8 cellular contexts compared by ENCODE assay signal in the genomic region with DNA sequence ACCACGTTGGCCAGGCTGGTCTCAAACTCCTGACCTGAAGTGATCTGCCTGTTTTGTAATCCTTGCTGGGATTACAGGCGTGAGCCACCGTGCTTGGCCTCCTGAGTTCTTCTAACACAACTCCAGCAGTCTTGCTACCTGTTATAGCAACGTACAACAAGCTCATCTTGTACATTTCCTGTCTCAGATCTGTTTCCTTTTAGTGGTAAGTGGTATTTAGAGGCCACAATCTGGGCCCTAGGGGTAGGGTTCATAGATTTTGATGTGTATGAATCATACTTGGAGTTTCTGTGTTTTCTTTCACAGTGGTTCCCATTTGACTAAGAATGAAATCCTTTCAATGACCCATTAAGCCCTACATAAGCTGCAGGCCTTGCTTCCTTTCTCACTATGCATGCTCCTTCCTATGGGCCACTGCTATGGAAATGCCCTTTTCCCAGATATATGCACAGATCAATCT. TPM values are rescaled to one million over a fixed set of nuclear protein-coding genes. Genes with fewer than 3 reads are reported as not detected.
A peak's percentile ranks its signal among the peaks of the same experiment; 100 is the strongest.
DNase-seq lines count a peak whose midpoint lies in the region; ATAC-seq and TF ChIP-seq lines count a peak whose summit lies in the region.

No MANE protein-coding gene starts in this region.

- intact Hi-C loops in stomach (cut with DNase I; ENCODE audit: low total_unique reads) = no loop called here

- ATAC-seq in GM18867 (IDR thresholded peaks at IDR 0.05; ENCODE audit: unreplicated experiment) (peak; percentile 96), HG02678 (IDR thresholded peaks at IDR 0.05; ENCODE audit: unreplicated experiment) (peak; percentile 96), omental fat pad (ENCODE audit: low FRiP score) (no peak)

- H3K27ac ChIP-seq in stomach = peak overlapping the region in 2 of 5 donors; percentile 20 to 36

- peaks cover 0 to 5% (median 0%) of the 10 kb centered on the region in 4 donors for H3K9me3 ChIP-seq in stomach

- no peak for TF ChIP-seq POLR2A in stomach (IDR thresholded peaks at IDR 0.05)

- peaks cover 0 to 14% (median 13%) of the 10 kb centered on the region in 4 donors for H3K36me3 ChIP-seq in stomach

- TF ChIP-seq CTCF in omental fat pad (IDR thresholded peaks at IDR 0.05) (no peak), stomach (IDR thresholded peaks at IDR 0.05) (no peak)

- H3K4me1 ChIP-seq in stomach = peaks cover under 1 to 39% (median 11%) of the 10 kb centered on the region in 4 donors

- no peak for TF ChIP-seq EP300 in stomach (IDR thresholded peaks at IDR 0.05)

- WGBS in stomach, 5 donors = 53 to 67% (median 61%) methylated on average over 4 of the region's 4 CpGs

- H3K27me3 ChIP-seq in stomach = no peaks in the 10 kb centered on the region

- no peak overlapping the region for H3K4me3 ChIP-seq in stomach

- DNase-seq in NCI-H226 = peak; percentile 61
- DNase-seq in activated T-cell treated with anti-CD3 and anti-CD28 coated beads, Interleukin-2, amount 50 U/mL, for 1 hour = peak; percentile 45
- DNase-seq in kidney tubule cell (ENCODE audit: low spot score) = peak; percentile 70
- no peak for DNase-seq in NCI-H1436 (lab: John Stamatoyannopoulos, UW)
- DNase-seq in omental fat pad (ENCODE audit: low spot score) = no peak
- DNase-seq in stomach = no peak

RNA-seq across cellular contexts. Expression of gene SYNCRIP, which starts 27.1 kb away (rescaled TPM):
- total RNA-seq in omental fat pad (100 to 1,000 TPM in 1 of 4 donors, 10 to 100 TPM in 3; 52.9 to 126 (median 64.1) TPM), stomach (100 to 1,000 TPM in 2 of 5 donors, 10 to 100 TPM in 3; 26.4 to 180 (median 69.6) TPM)
- 10 to 100 TPM; 26.0 to 35.9 (median 30.8) TPM for polyA plus RNA-seq in stomach

Comparison
In these comparisons a context has a peak if more than half of its experiments do, and no peak if none do; other contexts are left out.
1. DNase-seq: peak in NCI-H226 (single experiment), activated T-cell treated with anti-CD3 and anti-CD28 coated beads, Interleukin-2, amount 50 U/mL, for 1 hour (single experiment) and kidney tubule cell (single experiment); none in NCI-H1436 (single experiment), omental fat pad (single experiment) and stomach (single experiment).